ENCODE assay signal across 18 cellular contexts in genomic region chr5:110917161-110917875, GRCh38.
DNase-seq lines count a peak whose midpoint lies in the region; ATAC-seq and TF ChIP-seq lines count a peak whose summit lies in the region.
"Had no signal": no experiment of that assay in that cellular context is flagged by ENCODE, and none has a peak within 500 bp of the region (broad histone marks: within the 10 kb centered on the region; RNA-seq: fewer than 3 reads in every experiment).

No MANE protein-coding gene starts in this region.

- H4K91ac ChIP-seq in trophoblast cell (ENCODE audit: low read depth, low read length), result no peak overlapping the region

- DNase-seq in SJSA1 (ENCODE audit: low read depth in 1 of 2, low spot score in 2 of 2), result peak in 1 of 2 experiments; percentile 69
- DNase-seq in fibroblast of pulmonary artery (ENCODE audit: low read depth), result peak; percentile 28
- DNase-seq in trophoblast cell, result peak in 1 of 2 donors; percentile 24
- DNase-seq in BE2C, result no peak
- DNase-seq in G401 (ENCODE audit: low spot score), result no peak
- DNase-seq in NCI-H1105 treated with DMSO at 0.1 percent for 48 hours (lab: John Stamatoyannopoulos, UW), result no peak
- DNase-seq in ACHN, result no peak
- DNase-seq: activated CD8-positive, alpha-beta memory T cell treated with anti-CD3 and anti-CD28 coated beads for 24 hours; activated effector memory CD4-positive, alpha-beta T cell treated with Interleukin-2 at 50 U/mL for 16 hours; midbrain; NCI-H187 treated with DMSO at 0.1 percent for 48 hours; NCI-H748 treated with DMSO at 0.1 percent for 48 hours; ovary; SHP77 treated with DMSO at 0.1 percent for 48 hours; upper lobe of right lung had no signal

- no peak overlapping the region for H3K9ac ChIP-seq in trophoblast cell (ENCODE audit: low read length)
- H3K9ac ChIP-seq: KMS-11 had no signal

- no CpG with 5 or more reads among the region's 6 CpGs for WGBS in trophoblast cell (ENCODE audit: extremely low coverage, insufficient coverage, insufficient read length)

- H2BK120ac ChIP-seq in trophoblast cell (ENCODE audit: insufficient read depth, low read length, poor library complexity), result no peak overlapping the region

- peak overlapping the region; percentile 26 for H3K4me2 ChIP-seq in trophoblast cell (ENCODE audit: low read length)
- H3K4me2 ChIP-seq: KMS-11 had no signal

- TF ChIP-seq CTCF in fibroblast of pulmonary artery (IDR thresholded peaks at IDR 0.05; ENCODE audit: low read length, missing control alignments) (no peak), BE2C (IDR thresholded peaks at IDR 0.05; ENCODE audit: low read depth, low read length) (no peak)

- H3K27ac ChIP-seq in SJSA1 (peak overlapping the region; percentile 40; the same call in 1 of the 2 replicates), trophoblast cell (ENCODE audit: low read depth, low read length) (peak overlapping the region; percentile 87)
- H3K27ac ChIP-seq: epithelial cell of prostate, KMS-11, ovary, upper lobe of right lung had no signal

- H3K14ac ChIP-seq in trophoblast cell (ENCODE audit: low read length), result no peak overlapping the region

- H3K27me3 ChIP-seq in SJSA1 (replicated peaks) (no peaks in the 10 kb centered on the region), trophoblast cell (ENCODE audit: insufficient read depth, low read length) (no peaks in the 10 kb centered on the region), BE2C (no peaks in the 10 kb centered on the region)
- H3K27me3 ChIP-seq: ovary, upper lobe of right lung had no signal

- no peak overlapping the region for H4K12ac ChIP-seq in trophoblast cell (ENCODE audit: low read depth, low read length)

- in situ Hi-C loops in G401 (cut with HindIII; ENCODE audit: low sequenced_read_pairs), result no loop called here
- in situ Hi-C loops in ACHN (cut with HindIII; ENCODE audit: low pct_ligation_motif_present, low pct_unique_long_range_greater_than_20kb, low sequenced_read_pairs), result no loop called here

- no peak overlapping the region for H2BK12ac ChIP-seq in trophoblast cell (ENCODE audit: low read length)

- H3K4me3 ChIP-seq in SJSA1 (no peak overlapping the region), fibroblast of pulmonary artery (replicated peaks; ENCODE audit: low read depth, low read length) (no peak overlapping the region), trophoblast cell (ENCODE audit: low read depth, low read length) (no peak overlapping the region), BE2C (ENCODE audit: low read depth, low read length) (no peak overlapping the region)
- H3K4me3 ChIP-seq: ovary, upper lobe of right lung had no signal

- no peaks in the 10 kb centered on the region for H3K79me2 ChIP-seq in trophoblast cell (ENCODE audit: control insufficient read depth, insufficient read depth, low read length, poor library complexity)

- no peak overlapping the region for H2AFZ ChIP-seq in trophoblast cell (ENCODE audit: insufficient read depth, low read length, poor library complexity)

- H3K79me1 ChIP-seq in trophoblast cell (ENCODE audit: low read length), result peaks cover 5% of the 10 kb centered on the region

- H3K18ac ChIP-seq in trophoblast cell (ENCODE audit: low read length), result no peak overlapping the region

- H3K9me3 ChIP-seq in SJSA1 (replicated peaks), result no peaks in the 10 kb centered on the region
- H3K9me3 ChIP-seq in trophoblast cell (ENCODE audit: insufficient read depth, low read depth, low read length), result no peaks in the 10 kb centered on the region
- no peaks in the 10 kb centered on the region for H3K9me3 ChIP-seq in BE2C
- H3K9me3 ChIP-seq: ovary, upper lobe of right lung had no signal

- no peak overlapping the region for H3K23ac ChIP-seq in trophoblast cell (ENCODE audit: low read length)

- ATAC-seq in GM21390 (IDR thresholded peaks at IDR 0.05; ENCODE audit: unreplicated experiment), result peak; percentile 8

- H2BK5ac ChIP-seq in trophoblast cell (ENCODE audit: low read depth, low read length, poor library complexity), result peak overlapping the region; percentile 39

- no peak overlapping the region for H3K4ac ChIP-seq in trophoblast cell (ENCODE audit: low read depth, low read length)

- H3K4me1 ChIP-seq in SJSA1 (replicated peaks) (peaks cover 35% of the 10 kb centered on the region), trophoblast cell (ENCODE audit: control insufficient read depth in 1 of 2, insufficient read depth in 2 of 2, low read length in 2 of 2) (peaks cover 4 to 7% of the 10 kb centered on the region in 2 experiments), BE2C (no peaks in the 10 kb centered on the region)

- no peak overlapping the region for H4K8ac ChIP-seq in trophoblast cell (ENCODE audit: low read depth, low read length)

- no peaks in the 10 kb centered on the region for H3K36me3 ChIP-seq in SJSA1
- H3K36me3 ChIP-seq in trophoblast cell (ENCODE audit: control insufficient read depth in 1 of 2, insufficient read depth in 2 of 2, low read length in 2 of 2), result no peaks in the 10 kb centered on the region
- no peaks in the 10 kb centered on the region for H3K36me3 ChIP-seq in BE2C
- H3K36me3 ChIP-seq: ovary, upper lobe of right lung had no signal

- H2AK5ac ChIP-seq in trophoblast cell (ENCODE audit: low read length), result no peak overlapping the region
